ENCODE assay signal across 7 cellular contexts in the genomic region with DNA sequence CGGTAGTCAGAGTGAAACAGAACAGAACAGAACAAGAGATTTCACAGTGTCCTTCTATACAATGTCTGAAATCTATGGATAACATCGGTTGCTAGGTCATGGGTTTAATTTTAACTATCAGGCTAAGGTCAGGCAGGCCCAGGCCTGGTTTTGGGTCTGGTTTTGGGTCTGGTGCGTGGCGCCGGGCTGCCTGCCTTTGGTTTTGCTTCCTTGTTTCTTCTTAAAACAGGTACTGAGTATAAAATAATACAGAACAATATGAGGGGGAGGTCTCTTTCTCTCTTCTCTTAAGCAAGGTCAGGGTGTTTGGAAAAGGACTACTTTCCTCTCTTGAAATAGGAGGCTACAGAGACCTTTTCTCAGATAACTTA. TPM values are rescaled to one million over a fixed set of nuclear protein-coding genes. Genes with fewer than 3 reads are reported as not detected.
DNase-seq lines count a peak whose midpoint lies in the region; ATAC-seq and TF ChIP-seq lines count a peak whose summit lies in the region.

No MANE protein-coding gene starts in this region.

- POLR2A ChIA-PET in HCT116 (lab: Charles Lee), result interaction anchor here (2.0 kb wide), 1 partner anchor 13 kb away, joined by 6 read pairs; no protein-coding TSS in a partner anchor

- no peak for ATAC-seq in HCT116
- no peak for ATAC-seq in stimulated activated naive CD8-positive, alpha-beta T cell treated with anti-CD3 and anti-CD28 coated beads, Interleukin-15, Interleukin-2, amounts not matched to agents 100 U/mL and 50 U/mL, for 24 hours

- peak overlapping the region; percentile 97; the same call in 1 of the 2 replicates for H3K27ac ChIP-seq in HCT116 (ENCODE audit: low read depth, low read length)
- H3K27ac ChIP-seq in WERI-Rb-1, result peak overlapping the region; percentile 99
- no peak overlapping the region for H3K27ac ChIP-seq in iPS DF 6.9 (ENCODE audit: low read length)

- in situ Hi-C loops in GM13976 (cut with MboI; ENCODE audit: low sequenced_read_pairs, unreplicated experiment), result loop anchor here (10.0 kb wide), 1 partner anchor 148 kb away; no protein-coding TSS in a partner anchor

- no peak for TF ChIP-seq RAD21 in HCT116 (IDR thresholded peaks at IDR 0.05; ENCODE audit: low read depth)

- CTCF ChIA-PET in HCT116 (lab: Charles Lee), result no interaction called here

- H2AFZ ChIP-seq in HCT116 (ENCODE audit: low read depth, low read length, poor library complexity, severe bottlenecking), result no peak overlapping the region

- H3K4me2 ChIP-seq in HCT116 (ENCODE audit: low read length), result peak overlapping the region; percentile 86

- no peaks in the 10 kb centered on the region for H3K9me2 ChIP-seq in HCT116 (ENCODE audit: insufficient read depth)

- DNase-seq in HCT116 (ENCODE audit: low read depth, low spot score) (no peak), WERI-Rb-1 (no peak), iPS DF 6.9 (ENCODE audit: low read depth, low spot score) (no peak), NCI-H446 treated with DMSO at 0.1 percent for 48 hours (lab: John Stamatoyannopoulos, UW) (no peak), GM13976 (ENCODE audit: low spot score) (no peak), DMS79 treated with DMSO at 0.1 percent for 48 hours (lab: John Stamatoyannopoulos, UW) (no peak)
- DNase-seq in stimulated activated naive CD8-positive, alpha-beta T cell treated with anti-CD3 and anti-CD28 coated beads, Interleukin-15, Interleukin-2, amounts not matched to agents 100 U/mL and 50 U/mL, for 24 hours, result peak; percentile 9

- BruUV-seq in HCT116 (replicated peaks; lab: Mats Ljungman, UMichigan), result no TSS peak

- TF ChIP-seq CTCF in HCT116 (IDR thresholded peaks at IDR 0.05 in 2 of 3, conservative IDR thresholded peaks at IDR 0.05 in 1 of 3; ENCODE audit: borderline replicate concordance in 1 of 3, insufficient read depth in 1 of 3, low read depth in 2 of 3, low read length in 2 of 3) (no peak), WERI-Rb-1 (IDR thresholded peaks at IDR 0.05; ENCODE audit: low read depth, low read length) (no peak), GM13976 (IDR thresholded peaks at IDR 0.05; ENCODE audit: borderline replicate concordance, control extremely low read depth, extremely low read depth, insufficient read depth, missing control alignments) (no peak)

- H3K9me3 ChIP-seq in HCT116 (ENCODE audit: control insufficient read depth in 1 of 2, insufficient read depth in 1 of 2, low read depth in 1 of 2, low read length in 2 of 2), result no peaks in the 10 kb centered on the region
- no peaks in the 10 kb centered on the region for H3K9me3 ChIP-seq in WERI-Rb-1 (ENCODE audit: severe bottlenecking)
- H3K9me3 ChIP-seq in iPS DF 6.9 (ENCODE audit: control insufficient read depth, insufficient read depth, low read length), result no peaks in the 10 kb centered on the region

- no peaks in the 10 kb centered on the region for H3K27me3 ChIP-seq in HCT116 (ENCODE audit: insufficient read depth, low read length)
- no peaks in the 10 kb centered on the region for H3K27me3 ChIP-seq in WERI-Rb-1 (ENCODE audit: insufficient read depth, low read depth, severe bottlenecking)
- H3K27me3 ChIP-seq in iPS DF 6.9 (ENCODE audit: control insufficient read depth, insufficient read depth, low read length), result no peaks in the 10 kb centered on the region

- H4K20me1 ChIP-seq in HCT116 (ENCODE audit: insufficient read depth), result peaks cover 30% of the 10 kb centered on the region; the same call in 1 of the 2 replicates

- H3K4me1 ChIP-seq in HCT116 (ENCODE audit: control insufficient read depth in 1 of 2, insufficient read depth in 2 of 2, low read length in 2 of 2) (peaks cover 15 to 56% of the 10 kb centered on the region in 2 experiments), iPS DF 6.9 (ENCODE audit: control insufficient read depth, insufficient read depth, low read length) (no peaks in the 10 kb centered on the region; the same call in 1 of the 2 replicates)

- intact Hi-C loops in HCT116 (cut with micrococcal nuclease), result no loop called here

- RAD21 ChIA-PET in HCT116 (lab: Charles Lee; ENCODE audit: low non-redundant PET in 1 of 2, low total read pairs in 2 of 2, uncharacterized antibody in 2 of 2, unreplicated experiment in 2 of 2), result no interaction called here

- H3K4me3 ChIP-seq in HCT116 (replicated peaks in 1 of 2; ENCODE audit: low read depth in 1 of 2, low read length in 2 of 2) (peak overlapping the region; percentile 69 to 85), WERI-Rb-1 (ENCODE audit: low read depth, low read length) (peak overlapping the region; percentile 88), iPS DF 6.9 (ENCODE audit: low read length) (peak overlapping the region; percentile 46; the same call in 1 of the 2 replicates)

- WGBS in iPS DF 6.9 (ENCODE audit: insufficient coverage, insufficient read length), result no CpG with 5 or more reads among the region's 5 CpGs

- peak overlapping the region; percentile 100 for H3K9ac ChIP-seq in HCT116 (ENCODE audit: low read length)

- peaks cover 5 to 20% of the 10 kb centered on the region in 2 experiments; a peak in 3 of 4 replicates for H3K36me3 ChIP-seq in HCT116 (ENCODE audit: control insufficient read depth in 1 of 2, insufficient read depth in 2 of 2, low read length in 2 of 2)
- peaks cover 69% of the 10 kb centered on the region for H3K36me3 ChIP-seq in WERI-Rb-1
- peaks cover 12% of the 10 kb centered on the region for H3K36me3 ChIP-seq in iPS DF 6.9 (ENCODE audit: control insufficient read depth, insufficient read depth, low read length)

- peaks cover 66% of the 10 kb centered on the region for H3K79me2 ChIP-seq in HCT116 (ENCODE audit: insufficient read depth, low read length)

- TF ChIP-seq POLR2A in HCT116 (IDR thresholded peaks at IDR 0.05; ENCODE audit: borderline replicate concordance, extremely low read depth, insufficient read depth, insufficient read length), result no peak

TF ChIP-seq in HCT116, 20 proteins besides CTCF, POLR2A, EP300 and RAD21:
- TF ChIP-seq ELF1 (IDR thresholded peaks at IDR 0.05; ENCODE audit: borderline replicate concordance, low read depth) (no peak), EGR1 (IDR thresholded peaks at IDR 0.05; ENCODE audit: low read depth) (no peak), SP1 (IDR thresholded peaks at IDR 0.05; ENCODE audit: low read depth) (no peak), FOSL1 (IDR thresholded peaks at IDR 0.05; ENCODE audit: low read depth) (no peak), EZH2 (IDR thresholded peaks at IDR 0.05) (no peak), SIN3A (IDR thresholded peaks at IDR 0.05; ENCODE audit: low read depth) (no peak), POLR2AphosphoS5 (IDR thresholded peaks at IDR 0.05; ENCODE audit: low read depth, low read length) (no peak), ZFX (IDR thresholded peaks at IDR 0.05) (no peak), ZNF274 (IDR thresholded peaks at IDR 0.05; ENCODE audit: low read depth, low read length) (no peak), CEBPB (IDR thresholded peaks at IDR 0.05; ENCODE audit: low read depth) (no peak), EZH2phosphoT487 (IDR thresholded peaks at IDR 0.05; ENCODE audit: borderline replicate concordance) (no peak), YY1 (IDR thresholded peaks at IDR 0.05; ENCODE audit: extremely low read depth, insufficient replicate concordance, low read depth, low read length) (no peak)
- TF ChIP-seq, protein P1, sequence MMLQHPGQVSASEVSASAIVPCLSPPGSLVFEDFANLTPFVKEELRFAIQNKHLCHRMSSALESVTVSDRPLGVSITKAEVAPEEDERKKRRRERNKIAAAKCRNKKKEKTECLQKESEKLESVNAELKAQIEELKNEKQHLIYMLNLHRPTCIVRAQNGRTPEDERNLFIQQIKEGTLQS (IDR thresholded peaks at IDR 0.05), result no peak
- TF ChIP-seq, protein P2, sequence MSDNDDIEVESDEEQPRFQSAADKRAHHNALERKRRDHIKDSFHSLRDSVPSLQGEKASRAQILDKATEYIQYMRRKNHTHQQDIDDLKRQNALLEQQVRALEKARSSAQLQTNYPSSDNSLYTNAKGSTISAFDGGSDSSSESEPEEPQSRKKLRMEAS (IDR thresholded peaks at IDR 0.05), result no peak
- TF ChIP-seq, protein P3, sequence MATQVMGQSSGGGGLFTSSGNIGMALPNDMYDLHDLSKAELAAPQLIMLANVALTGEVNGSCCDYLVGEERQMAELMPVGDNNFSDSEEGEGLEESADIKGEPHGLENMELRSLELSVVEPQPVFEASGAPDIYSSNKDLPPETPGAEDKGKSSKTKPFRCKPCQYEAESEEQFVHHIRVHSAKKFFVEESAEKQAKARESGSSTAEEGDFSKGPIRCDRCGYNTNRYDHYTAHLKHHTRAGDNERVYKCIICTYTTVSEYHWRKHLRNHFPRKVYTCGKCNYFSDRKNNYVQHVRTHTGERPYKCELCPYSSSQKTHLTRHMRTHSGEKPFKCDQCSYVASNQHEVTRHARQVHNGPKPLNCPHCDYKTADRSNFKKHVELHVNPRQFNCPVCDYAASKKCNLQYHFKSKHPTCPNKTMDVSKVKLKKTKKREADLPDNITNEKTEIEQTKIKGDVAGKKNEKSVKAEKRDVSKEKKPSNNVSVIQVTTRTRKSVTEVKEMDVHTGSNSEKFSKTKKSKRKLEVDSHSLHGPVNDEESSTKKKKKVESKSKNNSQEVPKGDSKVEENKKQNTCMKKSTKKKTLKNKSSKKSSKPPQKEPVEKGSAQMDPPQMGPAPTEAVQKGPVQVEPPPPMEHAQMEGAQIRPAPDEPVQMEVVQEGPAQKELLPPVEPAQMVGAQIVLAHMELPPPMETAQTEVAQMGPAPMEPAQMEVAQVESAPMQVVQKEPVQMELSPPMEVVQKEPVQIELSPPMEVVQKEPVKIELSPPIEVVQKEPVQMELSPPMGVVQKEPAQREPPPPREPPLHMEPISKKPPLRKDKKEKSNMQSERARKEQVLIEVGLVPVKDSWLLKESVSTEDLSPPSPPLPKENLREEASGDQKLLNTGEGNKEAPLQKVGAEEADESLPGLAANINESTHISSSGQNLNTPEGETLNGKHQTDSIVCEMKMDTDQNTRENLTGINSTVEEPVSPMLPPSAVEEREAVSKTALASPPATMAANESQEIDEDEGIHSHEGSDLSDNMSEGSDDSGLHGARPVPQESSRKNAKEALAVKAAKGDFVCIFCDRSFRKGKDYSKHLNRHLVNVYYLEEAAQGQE (IDR thresholded peaks at IDR 0.05; ENCODE audit: low read depth), result no peak

RNA-seq across cellular contexts. Expression of a gene that starts 1.4 kb away (rescaled TPM):
- 36.2 TPM for total RNA-seq in HCT116 (2021; ENCODE audit: unreplicated experiment)
- 24.9 and 27.7 TPM in 2 replicates for polyA plus RNA-seq in HCT116 (2012)

RNA-seq across cellular contexts. Expression of a gene that starts 16.2 kb away (rescaled TPM):
- 11.0 TPM for total RNA-seq in HCT116 (2021; ENCODE audit: unreplicated experiment)
- polyA plus RNA-seq in HCT116 (2012), result 18.3 and 23.5 TPM in 2 replicates
